ENCODE assay signal across 7 cellular contexts in the genomic region with DNA sequence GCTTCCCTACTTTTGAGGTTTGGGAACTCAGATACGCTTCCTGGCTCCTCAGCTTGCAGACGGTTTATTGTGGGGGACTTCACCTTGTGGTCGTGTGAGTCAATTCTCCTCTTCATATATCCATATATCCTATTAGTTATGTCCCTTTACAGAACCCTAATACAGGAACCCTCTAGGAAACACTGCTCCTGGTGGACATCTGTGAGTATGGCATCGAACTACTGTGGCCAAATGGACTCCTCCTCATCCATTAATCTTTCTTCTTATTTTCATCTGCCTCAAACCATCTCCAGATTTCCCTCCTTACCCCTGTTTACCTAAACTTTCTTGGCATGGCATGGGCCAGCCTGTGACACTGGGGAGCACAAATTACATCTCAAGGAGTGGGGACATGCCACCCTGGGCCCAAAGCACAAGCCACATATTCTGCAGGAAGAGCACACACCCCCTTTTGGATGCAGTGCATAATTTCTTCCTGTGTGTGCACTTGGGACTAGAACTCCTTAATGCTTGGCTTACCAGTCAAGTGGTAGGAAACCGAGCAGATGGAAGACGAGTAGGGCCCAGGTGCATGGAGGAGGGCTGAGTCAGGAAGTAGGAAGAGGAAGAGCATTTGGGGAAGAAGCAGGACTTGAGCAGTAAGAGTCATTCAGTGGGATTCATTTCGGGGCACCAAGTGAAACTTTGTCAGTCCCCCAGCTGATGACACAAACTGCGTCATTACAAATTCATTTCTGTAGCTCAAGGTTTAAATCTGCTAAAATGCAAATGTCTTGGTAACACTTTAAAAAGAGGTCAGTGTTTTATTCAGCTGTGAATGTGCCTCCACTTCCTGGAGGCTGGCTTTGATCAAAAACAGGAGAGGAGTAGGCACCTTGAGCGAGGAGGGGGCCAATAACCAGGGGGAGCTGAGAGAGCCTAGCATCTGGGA.
A peak's percentile ranks its signal among the peaks of the same experiment; 100 is the strongest.
DNase-seq lines count a peak whose midpoint lies in the region; ATAC-seq lines count a peak whose summit lies in the region.

No MANE protein-coding gene starts in this region.

- peak overlapping the region in 2 of 10 donors; percentile 4 to 26 for H3K4me3 Mint-ChIP-seq in naive thymus-derived CD8-positive, alpha-beta T cell

- H3K4me1 Mint-ChIP-seq in naive thymus-derived CD8-positive, alpha-beta T cell, result peaks cover 20 to 59% (median 46%) of the 10 kb centered on the region in 4 donors

- peak overlapping the region in 8 of 10 donors; percentile 14 to 85 (median 44) for H3K27ac Mint-ChIP-seq in naive thymus-derived CD8-positive, alpha-beta T cell

- peaks cover 0 to 2% (median 0%) of the 10 kb centered on the region in 9 donors for H3K9me3 Mint-ChIP-seq in naive thymus-derived CD8-positive, alpha-beta T cell

- POLR2A ChIA-PET in naive thymus-derived CD8-positive, alpha-beta T cell (lab: Charles Lee), result interaction anchor here (2.3 kb wide), 1 partner anchor 10 kb away, joined by 7 read pairs; no protein-coding TSS in a partner anchor

- ATAC-seq in naive thymus-derived CD8-positive, alpha-beta T cell, result no peak

- H3K27me3 Mint-ChIP-seq in naive thymus-derived CD8-positive, alpha-beta T cell, result no peaks in the 10 kb centered on the region

- DNase-seq in EL, result peak; percentile 8
- peak; percentile 44 for DNase-seq in HT1080 (ENCODE audit: low read depth)
- DNase-seq in activated T-cell treated with anti-CD3 and anti-CD28 coated beads, Interleukin-2, amount 50 U/mL, for 48 hours, result peak; percentile 26 to 34
- DNase-seq in naive thymus-derived CD8-positive, alpha-beta T cell, result no peak
- DNase-seq in DMS153 (lab: John Stamatoyannopoulos, UW), result no peak
- DNase-seq in activated CD4-positive, alpha-beta T cell treated with anti-CD3 and anti-CD28 coated beads, Interleukin-2, amount 50 U/mL, for 1 hour, result no peak
- no peak for DNase-seq in SHP77 treated with DMSO at 0.1 percent for 48 hours (lab: John Stamatoyannopoulos, UW)

- no peaks in the 10 kb centered on the region for H3K36me3 Mint-ChIP-seq in naive thymus-derived CD8-positive, alpha-beta T cell

Comparison
In these comparisons a context has a peak if more than half of its experiments do, and no peak if none do; other contexts are left out.
1. DNase-seq: peak in EL (single experiment), HT1080 (single experiment) and activated T-cell treated with anti-CD3 and anti-CD28 coated beads, Interleukin-2, amount 50 U/mL, for 48 hours (2 of 2); none in naive thymus-derived CD8-positive, alpha-beta T cell (0 of 10), DMS153 (single experiment), activated CD4-positive, alpha-beta T cell treated with anti-CD3 and anti-CD28 coated beads, Interleukin-2, amount 50 U/mL, for 1 hour (single experiment) and SHP77 treated with DMSO at 0.1 percent for 48 hours (single experiment).